Comparison of ENCODE assay signal across 9 cellular contexts in the genomic region with DNA sequence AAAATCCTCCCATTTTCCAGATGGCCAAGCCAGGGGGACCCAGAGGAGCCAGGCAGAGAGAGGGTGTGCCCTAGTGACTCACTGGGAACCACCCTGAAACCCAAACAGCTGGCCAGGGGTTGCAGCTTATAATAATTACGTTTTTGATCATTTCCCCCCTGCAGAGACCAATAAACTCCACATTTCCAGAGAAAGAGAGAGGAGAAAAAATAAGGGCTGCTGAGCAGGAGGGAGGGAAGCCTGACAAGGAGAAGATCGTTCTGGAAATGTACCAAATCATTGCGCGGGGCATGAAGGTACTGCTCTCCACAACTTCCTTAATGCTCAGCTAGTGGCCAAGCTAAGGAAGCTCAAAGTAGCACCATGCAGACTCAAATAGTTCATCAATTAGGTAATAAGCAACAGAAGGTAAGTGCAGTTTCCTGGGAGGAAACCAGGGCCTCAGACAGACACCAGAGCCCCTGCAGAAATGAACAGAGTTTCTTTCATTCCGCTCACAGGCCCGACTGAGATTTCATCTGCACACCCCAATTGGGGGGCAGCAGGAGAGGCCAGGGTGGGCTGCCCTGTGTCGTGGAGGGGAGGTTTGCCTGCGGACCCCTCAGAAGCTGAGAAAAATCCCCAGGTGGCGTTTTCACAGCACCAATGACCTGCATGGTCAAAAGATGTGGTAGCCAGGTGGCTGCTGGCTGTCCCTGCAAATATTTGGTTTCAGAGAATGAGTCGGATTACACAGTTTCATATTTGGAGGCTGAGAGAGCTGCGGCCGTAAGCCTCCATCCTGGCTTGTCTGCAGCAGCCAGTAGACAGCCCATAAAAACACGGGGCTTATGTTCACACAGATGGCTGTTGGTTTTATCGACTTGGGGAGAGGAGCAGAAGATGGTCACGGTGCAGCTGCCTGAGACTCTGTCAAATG.
A peak's percentile ranks its signal among the peaks of the same experiment; 100 is the strongest.
DNase-seq lines count a peak whose midpoint lies in the region; ATAC-seq, FAIRE-seq and TF ChIP-seq lines count a peak whose summit lies in the region.
"Had no signal": no experiment of that assay in that cellular context is flagged by ENCODE, and none has a peak within 500 bp of the region (broad histone marks: within the 10 kb centered on the region; RNA-seq: fewer than 3 reads in every experiment).

No MANE protein-coding gene starts in this region.

- ATAC-seq in HG02938 (IDR thresholded peaks at IDR 0.05; ENCODE audit: unreplicated experiment) (peak; percentile 72), GM19351 (IDR thresholded peaks at IDR 0.05; ENCODE audit: unreplicated experiment) (no peak)

- TF ChIP-seq POLR2A in GM18526 (IDR thresholded peaks at IDR 0.05; ENCODE audit: extremely low read depth, insufficient read length) (peak; percentile 26), H54 (IDR thresholded peaks at IDR 0.05; ENCODE audit: low read depth, low read length) (no peak)

- no peak for FAIRE-seq in H54 (lab: Jason Lieb, UNC)
- FAIRE-seq: islet of Langerhans had no signal

- H3K27me3 ChIP-seq in layer of hippocampus (ENCODE audit: control insufficient read depth, insufficient read depth, low read length) = no peaks in the 10 kb centered on the region

- DNase-seq in SKM-1 (lab: John Stamatoyannopoulos, UW; ENCODE audit: unreplicated experiment) (peak; percentile 57), mucosa of gallbladder (ENCODE audit: low spot score) (no peak), H54 (ENCODE audit: insufficient read length, low spot score) (no peak)
- no peak for DNase-seq in activated CD4-positive, alpha-beta T cell treated with anti-CD3 and anti-CD28 coated beads for 4 hours

- H3K27ac ChIP-seq in layer of hippocampus (ENCODE audit: low read depth, low read length) = peak overlapping the region; percentile 98
